1 cellular context compared by ENCODE assay signal in the genomic region with DNA sequence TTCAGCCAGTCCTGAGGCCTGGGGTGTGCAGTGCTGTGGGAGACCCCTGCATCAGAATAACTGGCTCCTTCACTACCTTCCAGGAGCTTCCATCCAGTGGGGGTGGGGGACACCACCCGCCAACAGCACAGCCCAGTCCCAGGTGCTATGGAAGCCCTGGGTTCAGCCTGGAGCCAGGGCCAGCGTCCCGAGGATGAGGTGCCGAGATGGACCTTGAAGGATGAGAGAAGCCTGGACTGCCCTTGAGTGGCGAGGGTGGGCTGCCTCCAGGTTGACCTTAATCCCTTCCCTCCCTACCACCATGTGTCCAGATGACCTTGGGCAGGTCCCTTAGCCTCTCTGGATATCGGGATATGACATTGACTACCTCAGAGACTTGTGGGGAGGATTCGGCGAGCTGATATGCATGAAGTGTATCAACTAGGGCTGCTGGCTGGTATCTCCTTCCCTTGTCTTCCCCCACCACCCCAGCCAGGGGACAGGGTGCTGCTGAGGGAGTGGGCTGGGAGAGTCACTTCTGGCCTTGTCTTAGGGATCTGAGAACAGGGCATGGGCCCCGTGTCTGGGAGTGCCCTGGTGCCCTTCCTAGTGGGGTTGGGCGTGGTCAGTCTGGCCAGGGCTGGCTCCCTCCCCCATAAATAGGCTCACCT.
TF ChIP-seq lines count a peak whose summit lies in the region.

No MANE protein-coding gene starts in this region.

TF ChIP-seq in HepG2, 621 proteins besides CTCF, POLR2A, EP300 and RAD21:
- no peak for TF ChIP-seq ZNF496 (CRISPR knock-in tag; IDR thresholded peaks at IDR 0.05; ENCODE audit: insufficient replicate concordance)
- no peak for TF ChIP-seq ZNF3 (CRISPR knock-in tag; IDR thresholded peaks at IDR 0.05)
- TF ChIP-seq, protein P1, sequence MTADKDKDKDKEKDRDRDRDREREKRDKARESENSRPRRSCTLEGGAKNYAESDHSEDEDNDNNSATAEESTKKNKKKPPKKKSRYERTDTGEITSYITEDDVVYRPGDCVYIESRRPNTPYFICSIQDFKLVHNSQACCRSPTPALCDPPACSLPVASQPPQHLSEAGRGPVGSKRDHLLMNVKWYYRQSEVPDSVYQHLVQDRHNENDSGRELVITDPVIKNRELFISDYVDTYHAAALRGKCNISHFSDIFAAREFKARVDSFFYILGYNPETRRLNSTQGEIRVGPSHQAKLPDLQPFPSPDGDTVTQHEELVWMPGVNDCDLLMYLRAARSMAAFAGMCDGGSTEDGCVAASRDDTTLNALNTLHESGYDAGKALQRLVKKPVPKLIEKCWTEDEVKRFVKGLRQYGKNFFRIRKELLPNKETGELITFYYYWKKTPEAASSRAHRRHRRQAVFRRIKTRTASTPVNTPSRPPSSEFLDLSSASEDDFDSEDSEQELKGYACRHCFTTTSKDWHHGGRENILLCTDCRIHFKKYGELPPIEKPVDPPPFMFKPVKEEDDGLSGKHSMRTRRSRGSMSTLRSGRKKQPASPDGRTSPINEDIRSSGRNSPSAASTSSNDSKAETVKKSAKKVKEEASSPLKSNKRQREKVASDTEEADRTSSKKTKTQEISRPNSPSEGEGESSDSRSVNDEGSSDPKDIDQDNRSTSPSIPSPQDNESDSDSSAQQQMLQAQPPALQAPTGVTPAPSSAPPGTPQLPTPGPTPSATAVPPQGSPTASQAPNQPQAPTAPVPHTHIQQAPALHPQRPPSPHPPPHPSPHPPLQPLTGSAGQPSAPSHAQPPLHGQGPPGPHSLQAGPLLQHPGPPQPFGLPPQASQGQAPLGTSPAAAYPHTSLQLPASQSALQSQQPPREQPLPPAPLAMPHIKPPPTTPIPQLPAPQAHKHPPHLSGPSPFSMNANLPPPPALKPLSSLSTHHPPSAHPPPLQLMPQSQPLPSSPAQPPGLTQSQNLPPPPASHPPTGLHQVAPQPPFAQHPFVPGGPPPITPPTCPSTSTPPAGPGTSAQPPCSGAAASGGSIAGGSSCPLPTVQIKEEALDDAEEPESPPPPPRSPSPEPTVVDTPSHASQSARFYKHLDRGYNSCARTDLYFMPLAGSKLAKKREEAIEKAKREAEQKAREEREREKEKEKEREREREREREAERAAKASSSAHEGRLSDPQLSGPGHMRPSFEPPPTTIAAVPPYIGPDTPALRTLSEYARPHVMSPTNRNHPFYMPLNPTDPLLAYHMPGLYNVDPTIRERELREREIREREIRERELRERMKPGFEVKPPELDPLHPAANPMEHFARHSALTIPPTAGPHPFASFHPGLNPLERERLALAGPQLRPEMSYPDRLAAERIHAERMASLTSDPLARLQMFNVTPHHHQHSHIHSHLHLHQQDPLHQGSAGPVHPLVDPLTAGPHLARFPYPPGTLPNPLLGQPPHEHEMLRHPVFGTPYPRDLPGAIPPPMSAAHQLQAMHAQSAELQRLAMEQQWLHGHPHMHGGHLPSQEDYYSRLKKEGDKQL (CRISPR knock-in tag; IDR thresholded peaks at IDR 0.05; ENCODE audit: low read depth): no peak
